ENCODE assay signal across 8 cellular contexts in genomic region chr9:135075234-135076142, GRCh38. TPM values are rescaled to one million over a fixed set of nuclear protein-coding genes. Genes with fewer than 3 reads are reported as not detected.
DNase-seq lines count a peak whose midpoint lies in the region; ATAC-seq and TF ChIP-seq lines count a peak whose summit lies in the region.

No MANE protein-coding gene starts in this region.

- CTCF ChIA-PET in HEK293T (lab: Yijun Ruan, JAX): no interaction called here

- no peaks in the 10 kb centered on the region for H3K4me1 Mint-ChIP-seq in mesothelial cell of epicardium

- H3K4me3 Mint-ChIP-seq in mesothelial cell of epicardium: peak overlapping the region; percentile 39

- H3K27me3 ChIP-seq in dorsolateral prefrontal cortex: peaks cover 0 to 11% (median 0%) of the 10 kb centered on the region in 45 donors

- peak overlapping the region in 52 of 59 donors; percentile 13 to 88 (median 66) for H3K27ac ChIP-seq in dorsolateral prefrontal cortex

- no peaks in the 10 kb centered on the region for H3K36me3 Mint-ChIP-seq in mesothelial cell of epicardium

- peaks cover 89% of the 10 kb centered on the region for H3K27me3 Mint-ChIP-seq in mesothelial cell of epicardium (ENCODE audit: low read depth)

- peak; percentile 29 for DNase-seq in activated CD8-positive, alpha-beta memory T cell treated with anti-CD3 and anti-CD28 coated beads, Interleukin-2, amount 50 U/mL, for 48 hours
- no peak for DNase-seq in activated CD8-positive, alpha-beta memory T cell treated with anti-CD3 and anti-CD28 coated beads for 24 hours
- DNase-seq in dorsolateral prefrontal cortex (peak in 9 of 10 donors; percentile 40 to 84 (median 76)), mesothelial cell of epicardium (ENCODE audit: low spot score in 2 of 2, unreplicated experiment in 2 of 2) (peak; percentile 17 to 38), ureter (ENCODE audit: low spot score) (peak; percentile 69), HEK293T (ENCODE audit: extremely low spot score) (no peak), MV-4-11 (lab: John Stamatoyannopoulos, UW) (no peak)

- no peaks in the 10 kb centered on the region for H3K9me3 Mint-ChIP-seq in mesothelial cell of epicardium

- intact Hi-C loops in dorsolateral prefrontal cortex (cut with DNase I): loop anchor here in 1 of 2 donors (10.0 kb wide), 1 partner anchor 291 kb away; no protein-coding TSS in a partner anchor

- POLR2A ChIA-PET in HEK293T (lab: Yijun Ruan, JAX): no interaction called here

- H3K4me3 ChIP-seq in dorsolateral prefrontal cortex: peak overlapping the region; percentile 45 to 78 (median 65)

- no peak for ATAC-seq in HG03025 (IDR thresholded peaks at IDR 0.05; ENCODE audit: low FRiP score, unreplicated experiment)

- TF ChIP-seq CTCF in dorsolateral prefrontal cortex (IDR thresholded peaks at IDR 0.05 in 54 of 56, conservative IDR thresholded peaks at IDR 0.05 in 2 of 56; ENCODE audit: low read depth in 1 of 56, partially characterized antibody in 56 of 56): peak in 8 of 56 donors; percentile 7 to 16 (median 14)
- TF ChIP-seq CTCF in mesothelial cell of epicardium (IDR thresholded peaks at IDR 0.05; ENCODE audit: unreplicated experiment): no peak

- H3K27ac Mint-ChIP-seq in mesothelial cell of epicardium: no peak overlapping the region

TF ChIP-seq in HEK293T, 16 proteins besides CTCF, POLR2A, EP300 and RAD21:
- TF ChIP-seq ARNT (IDR thresholded peaks at IDR 0.05) (no peak), CTBP1 (IDR thresholded peaks at IDR 0.05; ENCODE audit: borderline replicate concordance) (no peak), L3MBTL2 (conservative IDR thresholded peaks at IDR 0.05) (no peak), PKNOX1 (IDR thresholded peaks at IDR 0.05) (no peak), BHLHE40 (IDR thresholded peaks at IDR 0.05; ENCODE audit: borderline replicate concordance) (no peak), FOXM1 (IDR thresholded peaks at IDR 0.05; ENCODE audit: borderline replicate concordance) (no peak), HDGF (IDR thresholded peaks at IDR 0.05; ENCODE audit: borderline replicate concordance) (no peak), LEF1 (IDR thresholded peaks at IDR 0.05; ENCODE audit: borderline replicate concordance) (no peak), ELF4 (IDR thresholded peaks at IDR 0.05) (no peak), NFRKB (IDR thresholded peaks at IDR 0.05) (no peak), SP1 (IDR thresholded peaks at IDR 0.05) (no peak), SUZ12 (IDR thresholded peaks at IDR 0.05) (no peak), FOXA1 (IDR thresholded peaks at IDR 0.05) (no peak)

RNA-seq across cellular contexts. Expression of gene OLFM1, which starts 12.0 kb away (rescaled TPM):
- total RNA-seq in dorsolateral prefrontal cortex (1,000 to 10,000 TPM in 2 of 120 experiments, 100 to 1,000 TPM in 118; 171 to 1,128 (median 638) TPM), mesothelial cell of epicardium (0.86 to 2.0 TPM (median 1.4 TPM) in 3 replicates), ureter (47.8 TPM)

Comparison
In these comparisons a context has a peak if more than half of its experiments do, and no peak if none do; other contexts are left out.
1. DNase-seq: peak in activated CD8-positive, alpha-beta memory T cell treated with anti-CD3 and anti-CD28 coated beads, Interleukin-2, amount 50 U/mL, for 48 hours (single experiment), dorsolateral prefrontal cortex (9 of 10), mesothelial cell of epicardium (2 of 2) and ureter (single experiment); none in activated CD8-positive, alpha-beta memory T cell treated with anti-CD3 and anti-CD28 coated beads for 24 hours (single experiment), HEK293T (single experiment) and MV-4-11 (single experiment).
2. RNA of gene OLFM1, which starts 12.0 kb away (total RNA-seq): 171 to 1,128 TPM in dorsolateral prefrontal cortex and 47.8 TPM in ureter (single experiment); 0.86 to 2.0 TPM in mesothelial cell of epicardium; every median in the first group is over 10 times any median in the second.